In genomic region chr18:74310411-74310810, GRCh38 we compare ENCODE assay signal across 8 cellular contexts. TPM values are rescaled to one million over a fixed set of nuclear protein-coding genes. Genes with fewer than 3 reads are reported as not detected.
DNase-seq lines count a peak whose midpoint lies in the region; ATAC-seq and TF ChIP-seq lines count a peak whose summit lies in the region.

No MANE protein-coding gene starts in this region.

- CTCF ChIA-PET in WTC11 (lab: Charles Lee) = interaction anchor here (0.6 to 1.0 kb wide), 12 partner anchors 10 to 241 kb away, joined by 3 to 7 read pairs (median 3); no protein-coding TSS in a partner anchor

- in situ Hi-C loops in GM13976 (cut with MboI; ENCODE audit: low sequenced_read_pairs, unreplicated experiment) = no loop called here

- ATAC-seq in GM18858 (IDR thresholded peaks at IDR 0.05; ENCODE audit: unreplicated experiment) = peak; percentile 85
- ATAC-seq in HG03571 (IDR thresholded peaks at IDR 0.05; ENCODE audit: unreplicated experiment) = peak; percentile 59
- peak; percentile 100 for ATAC-seq in WTC11
- no peak for ATAC-seq in HG03097 (IDR thresholded peaks at IDR 0.05; ENCODE audit: low FRiP score, unreplicated experiment)

- TF ChIP-seq CTCF in AG09319 (IDR thresholded peaks at IDR 0.05; ENCODE audit: low read depth, low read length) (peak; percentile 48), WTC11 (IDR thresholded peaks at IDR 0.05) (no peak), GM13976 (IDR thresholded peaks at IDR 0.05; ENCODE audit: borderline replicate concordance, control extremely low read depth, extremely low read depth, insufficient read depth, missing control alignments) (no peak)

- peaks cover 4% of the 10 kb centered on the region for H3K4me1 Mint-ChIP-seq in WTC11

- no peak overlapping the region for H3K27ac Mint-ChIP-seq in WTC11

- peaks cover 21% of the 10 kb centered on the region for H3K9me3 Mint-ChIP-seq in WTC11

- no peak overlapping the region for H3K4me3 Mint-ChIP-seq in WTC11

- POLR2A ChIA-PET in WTC11 (lab: Charles Lee) = no interaction called here

- DNase-seq in AG09319 (ENCODE audit: extremely low read depth, low read depth) (no peak), WTC11 (ENCODE audit: low spot score) (no peak), left kidney (ENCODE audit: low read depth, low spot score) (peak; percentile 39), GM13976 (ENCODE audit: low spot score) (no peak), hepatic stellate cell (ENCODE audit: low spot score) (no peak)

- H3K27me3 Mint-ChIP-seq in WTC11 (ENCODE audit: low read depth) = no peaks in the 10 kb centered on the region; the same call in 1 of the 2 replicates

- peaks cover 2% of the 10 kb centered on the region for H3K36me3 Mint-ChIP-seq in WTC11

TF ChIP-seq in WTC11, 78 proteins besides CTCF, POLR2A, EP300 and RAD21:
- no peak for TF ChIP-seq HMGXB4 (CRISPR knock-in tag; IDR thresholded peaks at IDR 0.05)
- TF ChIP-seq NFATC4 (CRISPR knock-in tag; IDR thresholded peaks at IDR 0.05) = no peak
- no peak for TF ChIP-seq E2F1 (CRISPR knock-in tag; IDR thresholded peaks at IDR 0.05)
- no peak for TF ChIP-seq E2F5 (CRISPR knock-in tag; IDR thresholded peaks at IDR 0.05)
- TF ChIP-seq ZNF121 (CRISPR knock-in tag; IDR thresholded peaks at IDR 0.05) = no peak
- TF ChIP-seq ARID4B (CRISPR knock-in tag; IDR thresholded peaks at IDR 0.05; ENCODE audit: borderline replicate concordance) = no peak
- TF ChIP-seq TCF7 (CRISPR knock-in tag; IDR thresholded peaks at IDR 0.05; ENCODE audit: low read depth) = no peak
- no peak for TF ChIP-seq ZNF532 (CRISPR knock-in tag; IDR thresholded peaks at IDR 0.05; ENCODE audit: borderline replicate concordance)
TF ChIP-seq in WTC11: peak in this region for 0.

RNA-seq across cellular contexts. Expression of gene C18orf63, which starts 5.2 kb away (rescaled TPM):
- total RNA-seq in WTC11 (2021) = not detected in 3 replicates

RNA-seq across cellular contexts. Expression of gene CYB5A, which starts 18.6 kb away (rescaled TPM):
- total RNA-seq in WTC11 (2021) = 127 to 170 TPM (median 159 TPM) in 3 replicates
